11 cellular contexts compared by ENCODE assay signal in genomic region chr3:172137287-172138030, GRCh38.
DNase-seq lines count a peak whose midpoint lies in the region; ATAC-seq and TF ChIP-seq lines count a peak whose summit lies in the region.
"Had no signal": no experiment of that assay in that cellular context is flagged by ENCODE, and none has a peak within 500 bp of the region (broad histone marks: within the 10 kb centered on the region; RNA-seq: fewer than 3 reads in every experiment).

No MANE protein-coding gene starts in this region.

- TF ChIP-seq CTCF in PC-9 (conservative IDR thresholded peaks at IDR 0.05) (no peak), neural crest cell (conservative IDR thresholded peaks at IDR 0.05) (no peak)

- POLR2A ChIA-PET in PC-9 (lab: Charles Lee; ENCODE audit: unreplicated experiment) = interaction anchor here (0.6 kb wide), 2 partner anchors 201 to 290 kb away, joined by 3 to 4 read pairs; no protein-coding TSS in a partner anchor

- H3K79me2 ChIP-seq in PC-9 (ENCODE audit: low read depth) = peaks cover 94% of the 10 kb centered on the region

- no peaks in the 10 kb centered on the region for H4K20me1 ChIP-seq in BLaER1
- H4K20me1 ChIP-seq in PC-9 (ENCODE audit: insufficient read depth) = peaks cover 6% of the 10 kb centered on the region

- H3K27ac Mint-ChIP-seq in neural crest cell (ENCODE audit: unreplicated experiment) = peak overlapping the region; percentile 95

- H3K36me3 Mint-ChIP-seq in neural crest cell (ENCODE audit: low read depth) = no peaks in the 10 kb centered on the region

- H3F3A ChIP-seq in PC-9 (ENCODE audit: insufficient read depth, low read depth) = peaks cover 96% of the 10 kb centered on the region

- H3K36me3 ChIP-seq in BLaER1 (peaks cover 18% of the 10 kb centered on the region), PC-9 (ENCODE audit: low read depth) (peaks cover 55% of the 10 kb centered on the region)

- CTCF ChIA-PET in PC-9 (lab: Charles Lee) = interaction anchor here (1.5 kb wide), 1 partner anchor 32 kb away, joined by 4 read pairs; no protein-coding TSS in a partner anchor

- H3K27me3 ChIP-seq in BLaER1 (no peaks in the 10 kb centered on the region), PC-9 (ENCODE audit: insufficient read depth, low read depth) (no peaks in the 10 kb centered on the region)

- no peaks in the 10 kb centered on the region for H3K9me3 Mint-ChIP-seq in neural crest cell

- TSS peak; percentile 7 for BruUV-seq in PC-9 (replicated peaks; lab: Mats Ljungman, UMichigan)

- H3K4me1 Mint-ChIP-seq in neural crest cell = peaks cover 83% of the 10 kb centered on the region

- H3K4me1 ChIP-seq in BLaER1 (peaks cover 15% of the 10 kb centered on the region), PC-9 (replicated peaks; ENCODE audit: insufficient read depth) (peaks cover 96% of the 10 kb centered on the region)

- H3K4me3 ChIP-seq in BLaER1 (no peak overlapping the region), PC-9 (no peak overlapping the region)

- H3K27ac ChIP-seq in BLaER1 (no peak overlapping the region), PC-9 (peak overlapping the region; percentile 86), epithelial cell of prostate (peak overlapping the region; percentile 83)

- H3K9me3 ChIP-seq in BLaER1 (no peaks in the 10 kb centered on the region), PC-9 (ENCODE audit: insufficient read depth, low read depth) (peaks cover 3% of the 10 kb centered on the region; the same call in 1 of the 2 replicates)

- no peak overlapping the region for H2AFZ ChIP-seq in PC-9

- no peak overlapping the region for H3K9ac ChIP-seq in BLaER1

- peak overlapping the region; percentile 44 for H3K4me3 Mint-ChIP-seq in neural crest cell

- no peaks in the 10 kb centered on the region for H3K9me2 ChIP-seq in PC-9 (ENCODE audit: insufficient read depth)

- intact Hi-C loops in PC-9 (cut with micrococcal nuclease; ENCODE audit: unreplicated experiment) = no loop called here

- no peak for ATAC-seq in HG03175 (IDR thresholded peaks at IDR 0.05; ENCODE audit: unreplicated experiment)

- no peaks in the 10 kb centered on the region for H3K27me3 Mint-ChIP-seq in neural crest cell (ENCODE audit: low read depth)

- DNase-seq in PC-9 = peak in 1 of 2 experiments; percentile 53
- DNase-seq in epithelial cell of prostate (ENCODE audit: low read depth, low spot score) = no peak
- DNase-seq in neural crest cell (ENCODE audit: low read depth, low spot score) = no peak
- no peak for DNase-seq in NCI-H524 treated with DMSO at 0.1 percent for 48 hours (lab: John Stamatoyannopoulos, UW)
- DNase-seq in activated gamma-delta T cell (lab: John Stamatoyannopoulos, UW) = no peak
- DNase-seq in NCI-H2107 treated with DMSO at 0.1 percent for 48 hours (lab: John Stamatoyannopoulos, UW; ENCODE audit: unreplicated experiment) = no peak
- DNase-seq: activated naive CD4-positive, alpha-beta T cell treated with Interleukin-2 at 50 U/mL for 16 hours; COR-L47; SIG-M5 had no signal

- H3K4me2 ChIP-seq in BLaER1 (0 out of 2 replicates have a peak overlapping the region, but pooled peaks have one; percentile 1), PC-9 (peak overlapping the region; percentile 73)
